ENCODE assay signal across 10 cellular contexts in the genomic region with DNA sequence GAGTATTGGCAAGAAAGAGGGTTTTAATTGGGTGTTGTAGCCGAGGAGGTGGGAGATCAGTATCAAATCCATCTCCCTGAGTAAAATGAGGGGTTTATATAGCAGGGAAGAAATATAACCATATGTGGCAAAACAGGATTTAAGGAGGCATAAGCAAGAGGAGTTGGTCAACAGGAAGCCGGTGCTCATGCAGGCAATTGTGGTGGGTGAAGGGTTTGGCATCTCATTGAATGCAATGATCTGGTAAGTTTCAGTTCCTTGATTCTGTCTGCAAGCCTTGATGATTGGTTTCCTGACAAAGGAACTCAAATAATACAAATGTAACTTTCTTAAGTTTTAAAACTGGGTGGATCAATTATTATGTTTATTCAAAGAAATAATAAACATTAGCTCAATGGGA.
DNase-seq lines count a peak whose midpoint lies in the region; ATAC-seq and TF ChIP-seq lines count a peak whose summit lies in the region.
"Had no signal": no experiment of that assay in that cellular context is flagged by ENCODE, and none has a peak within 500 bp of the region (broad histone marks: within the 10 kb centered on the region; RNA-seq: fewer than 3 reads in every experiment).

No MANE protein-coding gene starts in this region.

- H3K9ac ChIP-seq in endodermal cell (ENCODE audit: extremely low read depth, low read length, poor library complexity, severe bottlenecking), result no peak overlapping the region

- H3K27me3 ChIP-seq in endodermal cell (ENCODE audit: control insufficient read depth, insufficient read depth, low read length, poor library complexity, severe bottlenecking), result no peaks in the 10 kb centered on the region
- H3K27me3 ChIP-seq in esophagus squamous epithelium, result no peaks in the 10 kb centered on the region

- no peaks in the 10 kb centered on the region for H3K4me1 ChIP-seq in mucosa of descending colon (ENCODE audit: low read depth)
- no peaks in the 10 kb centered on the region for H3K4me1 ChIP-seq in endodermal cell (ENCODE audit: control insufficient read depth, insufficient read depth, low read length)
- H3K4me1 ChIP-seq in esophagus squamous epithelium, result no peaks in the 10 kb centered on the region

- no peak for TF ChIP-seq CTCF in mucosa of descending colon (IDR thresholded peaks at IDR 0.05)
- no peak for TF ChIP-seq CTCF in endodermal cell (conservative IDR thresholded peaks at IDR 0.05)
- TF ChIP-seq CTCF in esophagus squamous epithelium (IDR thresholded peaks at IDR 0.05), result no peak

- H3K27me3 Mint-ChIP-seq in endodermal cell (ENCODE audit: insufficient read depth), result no peaks in the 10 kb centered on the region

- peaks cover 4% of the 10 kb centered on the region for H3K4me1 Mint-ChIP-seq in endodermal cell

- no peak overlapping the region for H3K4me3 Mint-ChIP-seq in endodermal cell
- H3K4me3 Mint-ChIP-seq: activated T-helper 1 cell treated with anti-CD3 and anti-CD28 coated beads, Interleukin-12 subunit alpha, Interleukin-12 subunit beta, Interleukin-2, Interleukin-4 antibody, amounts not matched to agents 30 ng/mL and 10 ng/mL and 1 ng/mL, durations not matched to agents 14 hours and 24 hours and 36 hours had no signal

- H3K27ac ChIP-seq in endodermal cell (ENCODE audit: low read depth, low read length) (no peak overlapping the region), esophagus squamous epithelium (no peak overlapping the region)

- intact Hi-C loops in mucosa of descending colon (cut with DNase I, micrococcal nuclease) (no loop called here), esophagus squamous epithelium (cut with DNase I) (no loop called here)

- H3K9me3 ChIP-seq in mucosa of descending colon (no peaks in the 10 kb centered on the region), endodermal cell (ENCODE audit: control insufficient read depth, low read length) (no peaks in the 10 kb centered on the region), esophagus squamous epithelium (no peaks in the 10 kb centered on the region)

- ATAC-seq in GM18873 (IDR thresholded peaks at IDR 0.05; ENCODE audit: low FRiP score, unreplicated experiment) (peak; percentile 94), HG02571 (IDR thresholded peaks at IDR 0.05; ENCODE audit: unreplicated experiment) (peak; percentile 51), HG03571 (IDR thresholded peaks at IDR 0.05; ENCODE audit: unreplicated experiment) (peak; percentile 98), mucosa of descending colon (peak; percentile 40)

- no peak overlapping the region for H3K27ac Mint-ChIP-seq in endodermal cell
- H3K27ac Mint-ChIP-seq: activated T-helper 1 cell treated with anti-CD3 and anti-CD28 coated beads, Interleukin-12 subunit alpha, Interleukin-12 subunit beta, Interleukin-2, Interleukin-4 antibody, amounts not matched to agents 30 ng/mL and 10 ng/mL and 1 ng/mL, durations not matched to agents 14 hours and 24 hours and 36 hours had no signal

- DNase-seq in mucosa of descending colon, result peak in 1 of 3 donors; percentile 12
- no peak for DNase-seq in stimulated activated CD4-positive, alpha-beta T cell treated with anti-CD3 and anti-CD28 coated beads, Interleukin-2, amount 100 ng/mL, for 24 hours
- DNase-seq in endodermal cell, result no peak
- DNase-seq in stimulated activated CD4-positive, alpha-beta T cell treated with anti-CD3 and anti-CD28 coated beads, Interleukin-4, amount 100 ng/mL, for 1 hour, result no peak
- no peak for DNase-seq in esophagus squamous epithelium (lab: John Stamatoyannopoulos, UW)
- DNase-seq: NCI-H1930 had no signal

- WGBS in endodermal cell (ENCODE audit: insufficient coverage in 1 of 2, insufficient read length in 1 of 2), 2 experiments, result 87 to 100% methylated on average over 1 to 2 of the region's 2 CpGs
- 52 to 63% methylated on average over 2 of the region's 2 CpGs for WGBS in esophagus squamous epithelium, 2 donors

- H3K9me3 Mint-ChIP-seq in endodermal cell, result no peaks in the 10 kb centered on the region
- H3K9me3 Mint-ChIP-seq: activated T-helper 1 cell treated with anti-CD3 and anti-CD28 coated beads, Interleukin-12 subunit alpha, Interleukin-12 subunit beta, Interleukin-2, Interleukin-4 antibody, amounts not matched to agents 30 ng/mL and 10 ng/mL and 1 ng/mL, durations not matched to agents 14 hours and 24 hours and 36 hours had no signal

- no peaks in the 10 kb centered on the region for H3K36me3 Mint-ChIP-seq in endodermal cell (ENCODE audit: low read depth)

- no peak overlapping the region for H3K4me3 ChIP-seq in mucosa of descending colon
- no peak overlapping the region for H3K4me3 ChIP-seq in endodermal cell (ENCODE audit: low read length)
- H3K4me3 ChIP-seq in esophagus squamous epithelium, result no peak overlapping the region

- no peak for TF ChIP-seq POLR2A in esophagus squamous epithelium (IDR thresholded peaks at IDR 0.05)

- H3K36me3 ChIP-seq in mucosa of descending colon (ENCODE audit: low read depth), result no peaks in the 10 kb centered on the region
- H3K36me3 ChIP-seq in endodermal cell (ENCODE audit: control insufficient read depth, insufficient read depth, low read length), result no peaks in the 10 kb centered on the region
- H3K36me3 ChIP-seq in esophagus squamous epithelium, result no peaks in the 10 kb centered on the region

Comparison
In these comparisons a context has a peak if more than half of its experiments do, and no peak if none do; other contexts are left out.
1. ATAC-seq: peak in every context shown above with its lines; median percentile 98 in HG03571; 94 in GM18873; 51 in HG02571; 40 in mucosa of descending colon.